ENCODE assay signal across 8 cellular contexts in genomic region chr5:132425009-132425937, GRCh38. TPM values are rescaled to one million over a fixed set of nuclear protein-coding genes. Genes with fewer than 3 reads are reported as not detected.
DNase-seq lines count a peak whose midpoint lies in the region; ATAC-seq and TF ChIP-seq lines count a peak whose summit lies in the region.

No MANE protein-coding gene starts in this region.

- TF ChIP-seq POLR2A in GM18505 (IDR thresholded peaks at IDR 0.05; ENCODE audit: borderline replicate concordance, extremely low read depth, insufficient read depth, insufficient read length) = peak; percentile 62

- peak overlapping the region; percentile 70; the same call in 1 of the 2 replicates for H3K27ac ChIP-seq in SJCRH30
- H3K27ac ChIP-seq in thoracic aorta = peak overlapping the region; percentile 48 to 71

- peak overlapping the region; percentile 96 for H3K27ac Mint-ChIP-seq in memory B cell

- H3K27me3 Mint-ChIP-seq in memory B cell = no peaks in the 10 kb centered on the region

- no peaks in the 10 kb centered on the region for H3K9me3 Mint-ChIP-seq in memory B cell

- H3K4me3 Mint-ChIP-seq in memory B cell = peak overlapping the region; percentile 41

- H3K4me3 ChIP-seq in SJCRH30 (no peak overlapping the region), adipocyte (ENCODE audit: low read length) (peak overlapping the region; percentile 63), thoracic aorta (no peak overlapping the region)

- H3K9ac ChIP-seq in adipocyte (ENCODE audit: low read length) = peak overlapping the region; percentile 69

- H3K36me3 ChIP-seq in SJCRH30 (no peaks in the 10 kb centered on the region), adipocyte (ENCODE audit: control insufficient read depth, insufficient read depth, low read length, severe bottlenecking) (no peaks in the 10 kb centered on the region), thoracic aorta (no peaks in the 10 kb centered on the region)

- no peaks in the 10 kb centered on the region for H3K9me3 ChIP-seq in SJCRH30 (replicated peaks)
- no peaks in the 10 kb centered on the region for H3K9me3 ChIP-seq in adipocyte (ENCODE audit: control insufficient read depth, low read length)
- H3K9me3 ChIP-seq in thoracic aorta = no peaks in the 10 kb centered on the region

- H3K27me3 ChIP-seq in SJCRH30 (no peaks in the 10 kb centered on the region), adipocyte (replicated peaks; ENCODE audit: control insufficient read depth, insufficient read depth, low read length) (no peaks in the 10 kb centered on the region), thoracic aorta (replicated peaks; ENCODE audit: insufficient read depth) (no peaks in the 10 kb centered on the region)

- TF ChIP-seq CTCF in thoracic aorta (IDR thresholded peaks at IDR 0.05) = no peak

- peaks cover 8% of the 10 kb centered on the region for H3K36me3 Mint-ChIP-seq in memory B cell

- H3K4me1 ChIP-seq in SJCRH30 (peaks cover 45% of the 10 kb centered on the region), adipocyte (ENCODE audit: control insufficient read depth, insufficient read depth, low read length) (peaks cover 82% of the 10 kb centered on the region), thoracic aorta (ENCODE audit: control insufficient read depth in 1 of 2, low read depth in 2 of 2) (peaks cover 77 to 97% of the 10 kb centered on the region in 2 donors)

- no peak for DNase-seq in SJCRH30
- DNase-seq in adipocyte (ENCODE audit: low read depth) = peak; percentile 75
- peak; percentile 44 to 72 for DNase-seq in memory B cell (ENCODE audit: low spot score in 2 of 2)
- DNase-seq in thoracic aorta (ENCODE audit: low spot score) = no peak
- DNase-seq in NCI-H524 (lab: John Stamatoyannopoulos, UW) = no peak
- no peak for DNase-seq in COLO668 (lab: John Stamatoyannopoulos, UW; ENCODE audit: unreplicated experiment)

- H3K4me1 Mint-ChIP-seq in memory B cell = peaks cover 82% of the 10 kb centered on the region

- ATAC-seq in GM18505 (IDR thresholded peaks at IDR 0.05; ENCODE audit: unreplicated experiment) (peak; percentile 49), HG02852 (IDR thresholded peaks at IDR 0.05; ENCODE audit: unreplicated experiment) (peak; percentile 58), memory B cell (ENCODE audit: low read depth) (peak; percentile 83), thoracic aorta (ENCODE audit: insufficient number of reproducible peaks, low FRiP score, low read depth) (no peak)

RNA-seq across cellular contexts. Expression of gene SLC22A5, which starts 55.8 kb away (rescaled TPM):
- 0.13 and 0.47 TPM in 2 replicates for total RNA-seq in SJCRH30 (2014; rRNA removed; shearing (Covaris generic))
- total RNA-seq in thoracic aorta = 10 to 100 TPM; 24.9 to 30.8 TPM

Comparison
In these comparisons a context has a peak if more than half of its experiments do, and no peak if none do; other contexts are left out.
1. DNase-seq: peak in adipocyte (single experiment) and memory B cell (2 of 2); none in SJCRH30 (0 of 2), thoracic aorta (single experiment), NCI-H524 (0 of 2) and COLO668 (single experiment).
2. RNA of gene SLC22A5, which starts 55.8 kb away (total RNA-seq): 24.9 to 30.8 TPM in thoracic aorta; 0.13 to 0.47 TPM in SJCRH30; every median in the first group is over 10 times any median in the second.